In genomic region chr1:81042225-81042624, GRCh38 we compare ENCODE assay signal across 17 cellular contexts.
A peak's percentile ranks its signal among the peaks of the same experiment; 100 is the strongest.
DNase-seq lines count a peak whose midpoint lies in the region; ATAC-seq and TF ChIP-seq lines count a peak whose summit lies in the region.
"Had no signal": no experiment of that assay in that cellular context is flagged by ENCODE, and none has a peak within 500 bp of the region (broad histone marks: within the 10 kb centered on the region; RNA-seq: fewer than 3 reads in every experiment).

No MANE protein-coding gene starts in this region.

- H3F3A ChIP-seq in SU-DHL-6 (ENCODE audit: insufficient read depth), result no peaks in the 10 kb centered on the region

- H3K4me1 ChIP-seq in HEK293 (ENCODE audit: control insufficient read depth, insufficient read depth, low read length), result no peaks in the 10 kb centered on the region
- H3K4me1 ChIP-seq: BE2C, BLaER1 had no signal

- no peaks in the 10 kb centered on the region for H3K9me3 ChIP-seq in HEK293 (ENCODE audit: control insufficient read depth, insufficient read depth, low read depth, low read length)
- no peaks in the 10 kb centered on the region for H3K9me3 ChIP-seq in SU-DHL-6 (ENCODE audit: insufficient read depth, low read length)
- H3K9me3 ChIP-seq: BE2C, BLaER1 had no signal

- peak overlapping the region; percentile 18 for H2AFZ ChIP-seq in SU-DHL-6 (ENCODE audit: low read depth, low read length, severe bottlenecking)

- no peaks in the 10 kb centered on the region for H3K9me2 ChIP-seq in SU-DHL-6 (replicated peaks; ENCODE audit: insufficient read depth, low read length)

- H3K27me3 ChIP-seq in SU-DHL-6 (ENCODE audit: low read length), result no peaks in the 10 kb centered on the region
- H3K27me3 ChIP-seq: BE2C, BLaER1 had no signal

- no peak for ATAC-seq in GM19328 (IDR thresholded peaks at IDR 0.05; ENCODE audit: unreplicated experiment)

- H3K36me3 ChIP-seq in HEK293 (ENCODE audit: control insufficient read depth in 2 of 2, insufficient read depth in 1 of 2, low read length in 2 of 2) (no peaks in the 10 kb centered on the region), SU-DHL-6 (ENCODE audit: low read length) (no peaks in the 10 kb centered on the region)
- H3K36me3 ChIP-seq: BE2C, BLaER1 had no signal

- H3K9ac ChIP-seq in SU-DHL-6 (ENCODE audit: low read length), result no peak overlapping the region
- H3K9ac ChIP-seq: BLaER1 had no signal

- no peaks in the 10 kb centered on the region for H3K79me2 ChIP-seq in SU-DHL-6 (ENCODE audit: insufficient read depth, low read length)

- H3K27ac ChIP-seq in HEK293 (ENCODE audit: extremely low read depth, low read depth, low read length) (no peak overlapping the region), SU-DHL-6 (ENCODE audit: low read depth, low read length) (no peak overlapping the region)
- H3K27ac ChIP-seq: BLaER1 had no signal

- no peak overlapping the region for H3K4me3 ChIP-seq in HEK293 (ENCODE audit: low read depth, low read length)
- H3K4me3 ChIP-seq in SU-DHL-6 (ENCODE audit: insufficient read depth, low read length, poor library complexity, severe bottlenecking), result no peak overlapping the region
- H3K4me3 ChIP-seq: BLaER1 had no signal

- no peak overlapping the region for H3K4me2 ChIP-seq in SU-DHL-6 (ENCODE audit: low read depth, low read length, poor library complexity, severe bottlenecking)
- H3K4me2 ChIP-seq: BLaER1 had no signal

- DNase-seq in NCI-H1417 (lab: John Stamatoyannopoulos, UW) (no peak), cortex of kidney (lab: John Stamatoyannopoulos, UW) (no peak)
- DNase-seq: 8988T; ACHN; BE2C; C1 segment of cervical spinal cord; Calu3; CD4-positive, alpha-beta memory T cell; CD4-positive, CD25-positive, alpha-beta regulatory T cell; CD8-positive, alpha-beta memory T cell; COR-L47; DMS79 treated with DMSO at 0.1 percent for 48 hours; GF-D8 had no signal

- no peaks in the 10 kb centered on the region for H4K20me1 ChIP-seq in SU-DHL-6 (ENCODE audit: low read depth, low read length)
- H4K20me1 ChIP-seq: BLaER1 had no signal

- POLR2A ChIA-PET in HEK293 (lab: Yijun Ruan, JAX), result no interaction called here

- TF ChIP-seq CTCF in HEK293 (tag by site-specific recombination; IDR thresholded peaks at IDR 0.05), result no peak
- TF ChIP-seq CTCF in SU-DHL-6 (IDR thresholded peaks at IDR 0.05; ENCODE audit: insufficient read depth, low read length, poor library complexity, severe bottlenecking), result no peak

- CTCF ChIA-PET in HEK293 (lab: Yijun Ruan, JAX), result no interaction called here

TF ChIP-seq in HEK293, 187 proteins besides CTCF, POLR2A, EP300 and RAD21:
- TF ChIP-seq ZNF843 (tag by site-specific recombination; IDR thresholded peaks at IDR 0.05) (0 out of 2 replicates have a peak, but pooled peaks have one; percentile 28), TCF7L2 (IDR thresholded peaks at IDR 0.05; ENCODE audit: borderline replicate concordance, low read depth, low read length) (peak; percentile 76; the same call in 1 of the 2 replicates), GFI1B (tag by site-specific recombination; IDR thresholded peaks at IDR 0.05) (no peak), ZNF221 (tag by site-specific recombination; IDR thresholded peaks at IDR 0.05; ENCODE audit: borderline replicate concordance) (no peak), FEZF1 (tag by site-specific recombination; IDR thresholded peaks at IDR 0.05) (0 out of 2 replicates have a peak, but pooled peaks have one; percentile 16), ZBTB20 (tag by site-specific recombination; IDR thresholded peaks at IDR 0.05) (no peak)
